ENCODE assay signal across 10 cellular contexts in genomic region chr11:122159173-122159701, GRCh38. TPM values are rescaled to one million over a fixed set of nuclear protein-coding genes. Genes with fewer than 3 reads are reported as not detected.
A peak's percentile ranks its signal among the peaks of the same experiment; 100 is the strongest.
DNase-seq lines count a peak whose midpoint lies in the region; ATAC-seq and TF ChIP-seq lines count a peak whose summit lies in the region.
"Had no signal": no experiment of that assay in that cellular context is flagged by ENCODE, and none has a peak within 500 bp of the region (broad histone marks: within the 10 kb centered on the region; RNA-seq: fewer than 3 reads in every experiment).

No MANE protein-coding gene starts in this region.

- H3K27ac ChIP-seq in skeletal muscle tissue (ENCODE audit: low read depth, low read length) (peak overlapping the region; percentile 49), right lobe of liver (no peak overlapping the region)

- no peak for TF ChIP-seq CTCF in right lobe of liver (IDR thresholded peaks at IDR 0.05)

- no peaks in the 10 kb centered on the region for H3K36me3 Mint-ChIP-seq in T-cell

- H3K27me3 ChIP-seq in skeletal muscle tissue (ENCODE audit: control insufficient read depth in 3 of 3, insufficient read depth in 3 of 3, low read length in 3 of 3) = no peaks in the 10 kb centered on the region
- H3K27me3 ChIP-seq in right lobe of liver = no peaks in the 10 kb centered on the region

- H3K4me1 ChIP-seq in skeletal muscle tissue (ENCODE audit: control insufficient read depth in 3 of 3, insufficient read depth in 3 of 3, low read length in 3 of 3) (peaks cover 4 to 14% (median 6%) of the 10 kb centered on the region in 3 donors), right lobe of liver (no peaks in the 10 kb centered on the region)

- no peaks in the 10 kb centered on the region for H3K9me3 ChIP-seq in skeletal muscle tissue (ENCODE audit: control insufficient read depth in 3 of 3, low read length in 3 of 3)
- no peaks in the 10 kb centered on the region for H3K9me3 ChIP-seq in right lobe of liver

- peaks cover 8 to 11% of the 10 kb centered on the region in 2 donors for H3K27me3 Mint-ChIP-seq in T-cell

- 65% methylated on average over 10 of the region's 12 CpGs for WGBS in right lobe of liver (ENCODE audit: insufficient coverage, low coverage, low lambda C conversion rate, missing lambda C conversion rate)

- ATAC-seq in left ventricle myocardium superior = peak; percentile 59
- ATAC-seq in GM19035 (IDR thresholded peaks at IDR 0.05; ENCODE audit: unreplicated experiment) = no peak
- ATAC-seq in T-cell (replicated peaks in 1 of 4) = no peak
- ATAC-seq in right lobe of liver = no peak

- H3K4me3 Mint-ChIP-seq in T-cell = no peak overlapping the region

- TF ChIP-seq POLR2A in right lobe of liver (IDR thresholded peaks at IDR 0.05) = no peak

- no peak overlapping the region for H3K27ac Mint-ChIP-seq in T-cell

- intact Hi-C loops in left ventricle myocardium superior (cut with micrococcal nuclease) (no loop called here), right lobe of liver (cut with DNase I) (no loop called here)

- POLR2A ChIA-PET in T-cell (lab: Charles Lee) = no interaction called here

- H3K4me3 ChIP-seq in skeletal muscle tissue (ENCODE audit: low read length in 3 of 3) (peak overlapping the region; percentile 23 to 83 (median 38)), right lobe of liver (no peak overlapping the region)

- DNase-seq in H4 (ENCODE audit: low spot score) = peak; percentile 73
- peak; percentile 70 for DNase-seq in amniotic epithelial cell (ENCODE audit: low read depth)
- peak; percentile 35 for DNase-seq in left ventricle myocardium superior
- no peak for DNase-seq in T-cell
- DNase-seq in NCI-H446 (lab: John Stamatoyannopoulos, UW) = no peak
- DNase-seq in right lobe of liver = no peak
- DNase-seq: stimulated activated CD4-positive, alpha-beta T cell treated with anti-CD3 and anti-CD28 coated beads, Interleukin-2, amount 100 ng/mL, for 48 hours had no signal

- peak overlapping the region; percentile 51 to 62 (median 59) for H3K9ac ChIP-seq in skeletal muscle tissue (ENCODE audit: low read depth in 1 of 3, low read length in 3 of 3)

- H3K4me1 Mint-ChIP-seq in T-cell = peaks cover 16 to 20% (median 18%) of the 10 kb centered on the region in 3 donors

- CTCF ChIA-PET in T-cell (lab: Charles Lee) = no interaction called here

- H3K9me3 Mint-ChIP-seq in T-cell = peaks cover 0 to 4% (median 0%) of the 10 kb centered on the region in 3 donors

- H3K36me3 ChIP-seq in skeletal muscle tissue (ENCODE audit: control insufficient read depth in 3 of 3, insufficient read depth in 3 of 3, low read length in 3 of 3) (no peaks in the 10 kb centered on the region), right lobe of liver (no peaks in the 10 kb centered on the region)

RNA-seq across cellular contexts. Expression of gene BLID, which starts 43.2 kb away (rescaled TPM):
- total RNA-seq in H4 (2014; rRNA removed; shearing (Covaris generic)) = 0.10 and 0.16 TPM in 2 replicates
- total RNA-seq in left ventricle myocardium superior (not detected), skeletal muscle tissue (0.52 TPM), T-cell (not detected), right lobe of liver (under 1 TPM in 3 of 6 experiments, not detected in 3; 0.24 to 0.93 (median 0.42) TPM)
- total RNA-seq: T-helper 1 cell treated with Interleukin-12 subunit alpha and Interleukin-12 subunit beta and Interleukin-4 antibody, amounts not matched to agents 30 ng/mL and 1 ng/mL, for 36 hours had no signal

Comparison
In these comparisons a context has a peak if more than half of its experiments do, and no peak if none do; other contexts are left out.
1. DNase-seq: peak in H4 (single experiment), amniotic epithelial cell (single experiment) and left ventricle myocardium superior (single experiment); none in T-cell (0 of 34), NCI-H446 (0 of 2) and right lobe of liver (0 of 3).
2. H3K4me3 ChIP-seq: peak in skeletal muscle tissue (3 of 3); none in right lobe of liver (0 of 3).